In genomic region chr19:53511933-53512374, GRCh38 we compare ENCODE assay signal across 9 cellular contexts. TPM values are rescaled to one million over a fixed set of nuclear protein-coding genes. Genes with fewer than 3 reads are reported as not detected.
DNase-seq lines count a peak whose midpoint lies in the region; ATAC-seq, FAIRE-seq and TF ChIP-seq lines count a peak whose summit lies in the region.
"Had no signal": no experiment of that assay in that cellular context is flagged by ENCODE, and none has a peak within 500 bp of the region (broad histone marks: within the 10 kb centered on the region; RNA-seq: fewer than 3 reads in every experiment).

No MANE protein-coding gene starts in this region.

- no peak for TF ChIP-seq EP300 in H1 (IDR thresholded peaks at IDR 0.05; ENCODE audit: borderline replicate concordance in 1 of 2, low read depth in 2 of 2, low read length in 2 of 2)

- no peaks in the 10 kb centered on the region for H4K20me1 ChIP-seq in DOHH2 (ENCODE audit: control insufficient read depth, insufficient read depth, low read depth, low read length)
- H4K20me1 ChIP-seq in H1 (replicated peaks in 1 of 2; ENCODE audit: control insufficient read depth in 1 of 2, insufficient read depth in 2 of 2, low read length in 2 of 2) = no peaks in the 10 kb centered on the region

- no peak overlapping the region for H3K4me2 ChIP-seq in DOHH2 (ENCODE audit: low read length)
- 0 out of 4 replicates have a peak overlapping the region, but pooled peaks of 1 of the 2 experiments have one; percentile 22 for H3K4me2 ChIP-seq in H1 (ENCODE audit: insufficient read depth in 1 of 2, low read depth in 2 of 2, low read length in 2 of 2)
- no peak overlapping the region for H3K4me2 ChIP-seq in mesenchymal stem cell (ENCODE audit: low read length, poor library complexity, severe bottlenecking)

- H3K23ac ChIP-seq in H1 (ENCODE audit: insufficient read length) (no peak overlapping the region), mesenchymal stem cell (ENCODE audit: low read length in 2 of 2) (no peak overlapping the region)

- H2AFZ ChIP-seq in H1 (ENCODE audit: low read length) (0 out of 2 replicates have a peak overlapping the region, but pooled peaks have one; percentile 14), mesenchymal stem cell (ENCODE audit: low read depth, low read length) (no peak overlapping the region)

- H3K56ac ChIP-seq in H1 (replicated peaks; ENCODE audit: insufficient read length, low read depth, low read length) = no peak overlapping the region

- peak; percentile 31 for DNase-seq in MG63
- peak; percentile 46 for DNase-seq in activated CD4-positive, alpha-beta T cell treated with anti-CD3 and anti-CD28 coated beads, Interleukin-2, amount 10 ng/mL, durations not matched to agents 7 days and 5 days
- DNase-seq in H1 (ENCODE audit: low read depth in 1 of 2, low spot score in 2 of 2) = peak; percentile 59 to 88
- DNase-seq in mesenchymal stem cell = peak; percentile 44
- DNase-seq in stromal cell of bone marrow (ENCODE audit: low read depth) = peak; percentile 34
- DNase-seq in ureter (ENCODE audit: low spot score) = no peak

- H3K36me3 ChIP-seq in DOHH2 (ENCODE audit: control insufficient read depth, low read length) (no peaks in the 10 kb centered on the region), MG63 (no peaks in the 10 kb centered on the region), H1 (ENCODE audit: control insufficient read depth in 2 of 4, insufficient read depth in 4 of 4, low read length in 3 of 4) (no peaks in the 10 kb centered on the region), mesenchymal stem cell (ENCODE audit: control insufficient read depth in 1 of 2, insufficient read depth in 2 of 2, low read depth in 1 of 2, low read length in 2 of 2) (no peaks in the 10 kb centered on the region)

- no peak overlapping the region; the same call in 1 of the 2 replicates for H2BK12ac ChIP-seq in H1 (ENCODE audit: low read depth, low read length)
- no peak overlapping the region for H2BK12ac ChIP-seq in mesenchymal stem cell (ENCODE audit: low read length in 2 of 2)

- no peaks in the 10 kb centered on the region for H3K27me3 Mint-ChIP-seq in activated CD4-positive, alpha-beta T cell treated with anti-CD3 and anti-CD28 coated beads, Interleukin-2, amount 10 ng/mL, durations not matched to agents 7 days and 5 days

- H3K36me3 Mint-ChIP-seq in activated CD4-positive, alpha-beta T cell treated with anti-CD3 and anti-CD28 coated beads, Interleukin-2, amount 10 ng/mL, durations not matched to agents 7 days and 5 days (ENCODE audit: low read depth) = no peaks in the 10 kb centered on the region

- peak; percentile 61 to 77 for TF ChIP-seq RAD21 in H1 (IDR thresholded peaks at IDR 0.05 in 1 of 2, conservative IDR thresholded peaks at IDR 0.05 in 1 of 2; ENCODE audit: low read depth in 2 of 2, low read length in 2 of 2)

- POLR2A ChIA-PET in activated CD4-positive, alpha-beta T cell treated with anti-CD3 and anti-CD28 coated beads, Interleukin-2, amount 10 ng/mL, durations not matched to agents 7 days and 5 days (lab: Charles Lee) = no interaction called here
- POLR2A ChIA-PET in H1 (lab: Charles Lee; ENCODE audit: partially characterized antibody) = interaction anchor here (1.0 to 1.3 kb wide), 4 partner anchors 9 to 86 kb away, joined by 3 to 6 read pairs (median 3); partner anchors contain the start of gene ZNF331

- H3K23me2 ChIP-seq in H1 (ENCODE audit: low read depth, low read length) = no peaks in the 10 kb centered on the region

- H2AK5ac ChIP-seq in H1 (ENCODE audit: low read depth, low read length) (no peak overlapping the region), mesenchymal stem cell (ENCODE audit: low read length, severe bottlenecking) (no peak overlapping the region)

- H3K14ac ChIP-seq in H1 (ENCODE audit: insufficient read length) (no peak overlapping the region), mesenchymal stem cell (ENCODE audit: low read length in 2 of 2) (no peak overlapping the region)

- H3K79me1 ChIP-seq in H1 (ENCODE audit: low read depth, low read length) (no peaks in the 10 kb centered on the region), mesenchymal stem cell (replicated peaks; ENCODE audit: low read length, poor library complexity, severe bottlenecking) (no peaks in the 10 kb centered on the region)

- H3K4me1 Mint-ChIP-seq in activated CD4-positive, alpha-beta T cell treated with anti-CD3 and anti-CD28 coated beads, Interleukin-2, amount 10 ng/mL, durations not matched to agents 7 days and 5 days = no peaks in the 10 kb centered on the region

- no peaks in the 10 kb centered on the region for H3K4me1 ChIP-seq in DOHH2 (ENCODE audit: control insufficient read depth, low read length)
- H3K4me1 ChIP-seq in H1 (replicated peaks in 1 of 4; ENCODE audit: control insufficient read depth in 3 of 4, insufficient read depth in 4 of 4, low read length in 3 of 4) = no peaks in the 10 kb centered on the region
- no peaks in the 10 kb centered on the region for H3K4me1 ChIP-seq in mesenchymal stem cell (ENCODE audit: control insufficient read depth, insufficient read depth, low read depth, low read length)

- H4K5ac ChIP-seq in H1 (ENCODE audit: insufficient read length, low read depth, low read length) = no peak overlapping the region

- H3F3A ChIP-seq in DOHH2 (ENCODE audit: control insufficient read depth, insufficient read depth) = no peaks in the 10 kb centered on the region

- no peak overlapping the region for H3K27ac ChIP-seq in DOHH2 (ENCODE audit: low read depth, low read length)
- no peak overlapping the region for H3K27ac ChIP-seq in H1 (ENCODE audit: low read depth, low read length)
- H3K27ac ChIP-seq in mesenchymal stem cell (ENCODE audit: low read length, poor library complexity, severe bottlenecking) = no peak overlapping the region
- H3K27ac ChIP-seq: SK-N-MC had no signal

- H2BK15ac ChIP-seq in H1 (ENCODE audit: low read length) = no peak overlapping the region
- no peak overlapping the region for H2BK15ac ChIP-seq in mesenchymal stem cell (ENCODE audit: low read depth, poor library complexity, severe bottlenecking)

- H2BK5ac ChIP-seq in H1 (ENCODE audit: low read depth, low read length) (no peak overlapping the region), mesenchymal stem cell (ENCODE audit: low read depth, low read length, poor library complexity, severe bottlenecking) (no peak overlapping the region)

- TF ChIP-seq CTCF in DOHH2 (IDR thresholded peaks at IDR 0.05; ENCODE audit: low read depth, low read length, poor library complexity, severe bottlenecking) (peak; percentile 56), H1 (IDR thresholded peaks at IDR 0.05; ENCODE audit: control extremely low read depth in 1 of 3, insufficient read depth in 1 of 3, low read depth in 1 of 3, low read length in 3 of 3) (peak; percentile 89 to 97 (median 95))

- H3K9me3 Mint-ChIP-seq in activated CD4-positive, alpha-beta T cell treated with anti-CD3 and anti-CD28 coated beads, Interleukin-2, amount 10 ng/mL, durations not matched to agents 7 days and 5 days = peaks cover 8% of the 10 kb centered on the region

- no peak overlapping the region for H3K4me3 Mint-ChIP-seq in activated CD4-positive, alpha-beta T cell treated with anti-CD3 and anti-CD28 coated beads, Interleukin-2, amount 10 ng/mL, durations not matched to agents 7 days and 5 days

- TF ChIP-seq POLR2A in H1 (IDR thresholded peaks at IDR 0.05; ENCODE audit: control extremely low read depth in 1 of 2, low read depth in 2 of 2, low read length in 2 of 2) = no peak

- no peaks in the 10 kb centered on the region for H3K9me2 ChIP-seq in DOHH2 (replicated peaks; ENCODE audit: control insufficient read depth, low read length)

- no peak overlapping the region for H3K9ac ChIP-seq in H1 (replicated peaks in 1 of 4; ENCODE audit: extremely low read depth in 1 of 4, low read depth in 3 of 4, low read length in 3 of 4)
- no peak overlapping the region for H3K9ac ChIP-seq in mesenchymal stem cell (ENCODE audit: low read length)

- no peak overlapping the region for H3K4ac ChIP-seq in H1 (replicated peaks; ENCODE audit: insufficient read length, low read depth, low read length)
- no peak overlapping the region for H3K4ac ChIP-seq in mesenchymal stem cell (ENCODE audit: low read depth in 1 of 2, low read length in 2 of 2)

- H3K27ac Mint-ChIP-seq in activated CD4-positive, alpha-beta T cell treated with anti-CD3 and anti-CD28 coated beads, Interleukin-2, amount 10 ng/mL, durations not matched to agents 7 days and 5 days = no peak overlapping the region

- FAIRE-seq in H1 (lab: Jason Lieb, UNC) = peak; percentile 93

- H3K4me3 ChIP-seq in DOHH2 (ENCODE audit: low read length) (no peak overlapping the region), MG63 (no peak overlapping the region), H1 (ENCODE audit: extremely low read depth in 1 of 4, insufficient read depth in 2 of 4, low read depth in 3 of 4, low read length in 4 of 4) (no peak overlapping the region), mesenchymal stem cell (ENCODE audit: insufficient read depth in 1 of 2, low read depth in 1 of 2, low read length in 2 of 2) (no peak overlapping the region)
- H3K4me3 ChIP-seq: SK-N-MC had no signal

- 42% methylated on average over 11 of the region's 11 CpGs; no CpG with 5 or more reads in 1 of the 2 experiments for WGBS in H1 (ENCODE audit: extremely low coverage in 1 of 2, insufficient coverage in 1 of 2, insufficient read length in 1 of 2, insufficient replicate concordance in 2 of 2, low coverage in 1 of 2, low lambda C conversion rate in 2 of 2, missing lambda C conversion rate in 1 of 2), 2 experiments
- WGBS in mesenchymal stem cell = 28% methylated on average over 11 of the region's 11 CpGs

- H4K8ac ChIP-seq in H1 (ENCODE audit: extremely low read depth, insufficient read depth, low read length) (no peak overlapping the region), mesenchymal stem cell (ENCODE audit: low read length) (no peak overlapping the region)

- no peak overlapping the region for H2BK120ac ChIP-seq in H1 (replicated peaks; ENCODE audit: low read depth, low read length)
- no peak overlapping the region for H2BK120ac ChIP-seq in mesenchymal stem cell (ENCODE audit: low read depth, low read length)

- H3K18ac ChIP-seq in H1 (ENCODE audit: extremely low read depth, low read length) = no peak overlapping the region
- no peak overlapping the region for H3K18ac ChIP-seq in mesenchymal stem cell (ENCODE audit: low read depth in 1 of 2, low read length in 2 of 2)

- no peaks in the 10 kb centered on the region for H3K27me3 ChIP-seq in DOHH2 (ENCODE audit: control insufficient read depth, low read length)
- H3K27me3 ChIP-seq in MG63 = no peaks in the 10 kb centered on the region
- H3K27me3 ChIP-seq in H1 (replicated peaks in 1 of 4; ENCODE audit: control insufficient read depth in 3 of 4, extremely low read depth in 1 of 4, insufficient read depth in 3 of 4, low read length in 3 of 4) = no peaks in the 10 kb centered on the region
- no peaks in the 10 kb centered on the region for H3K27me3 ChIP-seq in mesenchymal stem cell (ENCODE audit: control insufficient read depth in 1 of 2, insufficient read depth in 1 of 2, low read length in 2 of 2)

- no peak overlapping the region for H2BK20ac ChIP-seq in H1 (ENCODE audit: low read length)

- peaks cover 9% of the 10 kb centered on the region; the same call in 1 of the 2 replicates for H3K9me3 ChIP-seq in DOHH2 (ENCODE audit: control insufficient read depth, insufficient read depth, low read length)
- H3K9me3 ChIP-seq in MG63 = no peaks in the 10 kb centered on the region
- no peaks in the 10 kb centered on the region for H3K9me3 ChIP-seq in H1 (ENCODE audit: insufficient read depth in 2 of 2, low read depth in 1 of 2, low read length in 1 of 2)
- no peaks in the 10 kb centered on the region for H3K9me3 ChIP-seq in mesenchymal stem cell (ENCODE audit: control insufficient read depth, low read length)

- H4K91ac ChIP-seq in H1 (replicated peaks; ENCODE audit: insufficient read length, low read length) (no peak overlapping the region), mesenchymal stem cell (ENCODE audit: low read length) (no peak overlapping the region)

- CTCF ChIA-PET in activated CD4-positive, alpha-beta T cell treated with anti-CD3 and anti-CD28 coated beads, Interleukin-2, amount 10 ng/mL, durations not matched to agents 7 days and 5 days (lab: Charles Lee) = no interaction called here
- CTCF ChIA-PET in H1 (lab: Charles Lee; ENCODE audit: partially characterized antibody) = interaction anchor here (0.6 to 1.5 kb wide), 14 partner anchors 9 to 317 kb away, joined by 3 to 10 read pairs (median 3); no protein-coding TSS in a partner anchor

- ATAC-seq in HG03354 (IDR thresholded peaks at IDR 0.05; ENCODE audit: poor library complexity, severe bottlenecking, unreplicated experiment) = no peak

- H3K79me2 ChIP-seq in DOHH2 (ENCODE audit: control insufficient read depth, low read length) (no peaks in the 10 kb centered on the region), H1 (ENCODE audit: control insufficient read depth in 1 of 2, insufficient read depth in 2 of 2, low read length in 2 of 2) (no peaks in the 10 kb centered on the region)

RNA-seq across cellular contexts. Expression of gene ZNF331, which starts 26.0 kb away (rescaled TPM):
- 2.6 and 11.9 TPM in 2 replicates for total RNA-seq in MG63 (2014; rRNA removed; shearing (Covaris generic); ENCODE audit: low replicate concordance)
- total RNA-seq in activated CD4-positive, alpha-beta T cell treated with anti-CD3 and anti-CD28 coated beads, Interleukin-2, amount 10 ng/mL, durations not matched to agents 7 days and 5 days = 10 to 100 TPM; 19.5 to 20.2 TPM
- 36.7 and 44.1 TPM in 2 replicates for total RNA-seq in H1 (2021; fragmentation: NEBNext Ultra II Directional; extraction: Animal tissue kit (Norgen Biotek cat#: 25700))
- polyA plus RNA-seq in H1 (2011; rRNA removed) = 30.0 and 43.7 TPM in 2 replicates
- 62.0 TPM for polyA plus RNA-seq in H1 (2011; cell fraction: cytosol; rRNA removed)
- 81.9 TPM for polyA plus RNA-seq in H1 (2011; cell fraction: nucleus; rRNA removed)
- 39.8 to 55.6 TPM (median 46.6 TPM) in 4 replicates for polyA plus RNA-seq in H1 (2012, experiment 1 of 2)
- 4.6 TPM for polyA plus RNA-seq in H1 (2012, experiment 2 of 2)
- 30.5 TPM for polyA plus RNA-seq in H1 (2013, experiment 1 of 2)
- polyA plus RNA-seq in H1 (2013, experiment 2 of 2) = 26.8 TPM
- polyA minus RNA-seq in H1 (2011; rRNA and poly(A)+ RNA removed) = 34.3 and 35.5 TPM in 2 replicates
- 22.2 TPM for polyA minus RNA-seq in H1 (2011; cell fraction: cytosol; rRNA and poly(A)+ RNA removed)
- polyA minus RNA-seq in H1 (2011; cell fraction: nucleus; rRNA and poly(A)+ RNA removed) = 48.1 TPM
- polyA plus RNA-seq in mesenchymal stem cell (2013, experiment 1 of 2) = 3.8 TPM
- 3.5 TPM for polyA plus RNA-seq in mesenchymal stem cell (2013, experiment 2 of 2)
- total RNA-seq in ureter = 23.9 TPM

RNA-seq across cellular contexts. Expression of gene ZNF813, which starts 44.4 kb away (rescaled TPM):
- not detected in 2 replicates for total RNA-seq in MG63 (2014; rRNA removed; shearing (Covaris generic); ENCODE audit: low replicate concordance)
- total RNA-seq in activated CD4-positive, alpha-beta T cell treated with anti-CD3 and anti-CD28 coated beads, Interleukin-2, amount 10 ng/mL, durations not matched to agents 7 days and 5 days = 1 to 10 TPM; 4.6 to 6.8 TPM
- 22.1 and 22.4 TPM in 2 replicates for total RNA-seq in H1 (2021; fragmentation: NEBNext Ultra II Directional; extraction: Animal tissue kit (Norgen Biotek cat#: 25700))
- polyA plus RNA-seq in H1 (2011; rRNA removed) = 1.9 and 2.9 TPM in 2 replicates
- polyA plus RNA-seq in H1 (2011; cell fraction: cytosol; rRNA removed) = 3.8 TPM
- polyA plus RNA-seq in H1 (2011; cell fraction: nucleus; rRNA removed) = 3.4 TPM
- polyA plus RNA-seq in H1 (2012, experiment 1 of 2) = 7.9 to 13.6 TPM (median 8.7 TPM) in 4 replicates
- polyA plus RNA-seq in H1 (2012, experiment 2 of 2) = 0.88 TPM
- 11.9 TPM for polyA plus RNA-seq in H1 (2013, experiment 1 of 2)
- 10.6 TPM for polyA plus RNA-seq in H1 (2013, experiment 2 of 2)
- polyA minus RNA-seq in H1 (2011; rRNA and poly(A)+ RNA removed) = 18.5 and 24.9 TPM in 2 replicates
- 11.4 TPM for polyA minus RNA-seq in H1 (2011; cell fraction: cytosol; rRNA and poly(A)+ RNA removed)
- 36.4 TPM for polyA minus RNA-seq in H1 (2011; cell fraction: nucleus; rRNA and poly(A)+ RNA removed)
- polyA plus RNA-seq in mesenchymal stem cell (2013, experiment 1 of 2) = 1.6 TPM
- 1.6 TPM for polyA plus RNA-seq in mesenchymal stem cell (2013, experiment 2 of 2)
- total RNA-seq in ureter = 6.8 TPM
